In genomic region chr15:26178821-26179220, GRCh38 we compare ENCODE assay signal across 20 cellular contexts.
A peak's percentile ranks its signal among the peaks of the same experiment; 100 is the strongest.
DNase-seq lines count a peak whose midpoint lies in the region; ATAC-seq and TF ChIP-seq lines count a peak whose summit lies in the region.
"Had no signal": no experiment of that assay in that cellular context is flagged by ENCODE, and none has a peak within 500 bp of the region (broad histone marks: within the 10 kb centered on the region; RNA-seq: fewer than 3 reads in every experiment).

No MANE protein-coding gene starts in this region.

- DNase-seq in Ammon's horn (ENCODE audit: low spot score) (peak; percentile 59), NCI-H69 (lab: John Stamatoyannopoulos, UW) (peak; percentile 63), neural crest cell (ENCODE audit: low read depth, low spot score) (no peak), NCI-H2029 (lab: John Stamatoyannopoulos, UW) (no peak), NCI-H82 treated with DMSO at 0.1 percent for 48 hours (lab: John Stamatoyannopoulos, UW; ENCODE audit: unreplicated experiment) (no peak)
- DNase-seq: CD4-positive, alpha-beta T cell; DMS153; GDM1; NCI-H187; NCI-H2171 treated with DMSO at 0.1 percent for 48 hours; NCI-H446 treated with DMSO at 0.1 percent for 48 hours; NCI-H774; PC-3; RPMI8226; SIG-M5 had no signal

- TF ChIP-seq CTCF in neural crest cell (conservative IDR thresholded peaks at IDR 0.05) = no peak

- peak overlapping the region; percentile 54 for H3K4me3 Mint-ChIP-seq in neural crest cell
- H3K4me3 Mint-ChIP-seq: CD4-positive, alpha-beta T cell; GM23338 had no signal

- H3K27me3 Mint-ChIP-seq in neural crest cell (ENCODE audit: low read depth) = no peaks in the 10 kb centered on the region
- H3K27me3 Mint-ChIP-seq: CD4-positive, alpha-beta T cell had no signal

- H3K9me3 Mint-ChIP-seq in neural crest cell = no peaks in the 10 kb centered on the region
- H3K9me3 Mint-ChIP-seq: CD4-positive, alpha-beta T cell; GM23338 had no signal

- peak overlapping the region; percentile 95 for H3K27ac Mint-ChIP-seq in neural crest cell (ENCODE audit: unreplicated experiment)
- H3K27ac Mint-ChIP-seq: CD4-positive, alpha-beta T cell; GM23338 had no signal

- H3K27ac ChIP-seq in cingulate gyrus (ENCODE audit: low read depth, low read length) = peak overlapping the region; percentile 4

- H3K4me1 Mint-ChIP-seq in neural crest cell = peaks cover 20% of the 10 kb centered on the region

- H3K36me3 Mint-ChIP-seq in neural crest cell (ENCODE audit: low read depth) = no peaks in the 10 kb centered on the region

- ATAC-seq in HG03342 (IDR thresholded peaks at IDR 0.05; ENCODE audit: unreplicated experiment) (no peak), GM21737 (IDR thresholded peaks at IDR 0.05; ENCODE audit: unreplicated experiment) (no peak)
- ATAC-seq: K562, PC-3 had no signal

Comparison
In these comparisons a context has a peak if more than half of its experiments do, and no peak if none do; other contexts are left out.
1. DNase-seq: peak in Ammon's horn (single experiment) and NCI-H69 (single experiment); none in neural crest cell (single experiment), NCI-H2029 (single experiment) and NCI-H82 treated with DMSO at 0.1 percent for 48 hours (single experiment).